8 cellular contexts compared by ENCODE assay signal in the genomic region with DNA sequence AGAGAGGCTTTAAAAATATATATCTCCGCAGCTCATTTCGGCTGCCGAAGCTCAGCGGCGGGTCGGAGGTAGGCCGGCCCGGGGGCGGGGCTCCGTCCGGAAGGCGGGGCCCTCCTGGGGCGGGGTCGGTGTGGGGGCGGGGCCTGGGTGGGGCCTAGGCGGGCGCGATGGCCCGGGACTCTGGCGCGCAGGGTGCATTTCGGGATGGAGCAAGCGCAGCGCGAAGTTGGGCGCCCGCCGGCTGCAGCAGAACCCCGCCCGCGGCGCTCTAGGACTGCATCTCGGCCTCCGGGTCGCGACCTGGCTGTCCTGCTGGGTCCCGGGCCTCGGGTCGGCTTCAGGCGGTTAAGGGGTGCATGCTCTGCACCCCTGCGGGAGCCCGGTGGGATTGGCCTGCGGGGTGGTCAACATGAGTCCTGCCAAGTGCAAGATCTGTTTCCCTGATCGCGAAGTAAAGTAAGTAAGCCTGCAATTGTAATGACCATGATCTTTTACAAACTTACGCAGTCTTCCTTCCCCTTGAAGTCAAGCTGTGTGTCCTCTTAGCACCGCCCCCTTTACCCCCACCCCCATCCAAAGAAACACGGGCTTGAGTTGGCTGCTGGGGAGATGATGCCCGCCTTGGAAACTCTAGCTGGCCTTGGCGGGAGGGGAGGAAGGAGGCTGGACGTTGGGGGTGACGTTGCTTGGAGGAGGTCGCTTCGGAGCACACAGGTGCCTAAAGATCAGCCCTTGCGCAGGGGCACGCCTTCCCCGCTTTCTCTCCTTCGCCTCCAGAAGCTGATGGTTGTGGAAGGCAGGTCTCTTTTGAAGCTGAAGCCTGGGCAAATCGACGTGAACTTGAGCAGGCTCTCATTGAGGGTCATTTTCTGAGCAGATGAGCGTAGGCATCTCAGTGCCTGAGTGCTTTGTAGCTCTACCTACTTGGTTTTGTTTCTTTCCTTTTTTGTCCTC. TPM values are rescaled to one million over a fixed set of nuclear protein-coding genes. Genes with fewer than 3 reads are reported as not detected.
DNase-seq lines count a peak whose midpoint lies in the region; ATAC-seq and TF ChIP-seq lines count a peak whose summit lies in the region.

No MANE protein-coding gene starts in this region.

- TF ChIP-seq POLR2A in esophagus muscularis mucosa (IDR thresholded peaks at IDR 0.05; ENCODE audit: low read depth): peak; percentile 41

- DNase-seq in BE2C (peak; percentile 84), HS-5 (ENCODE audit: low read depth) (peak; percentile 58), OCI-LY7 (ENCODE audit: low spot score) (peak; percentile 92), esophagus muscularis mucosa (ENCODE audit: extremely low spot score) (peak; percentile 97)
- DNase-seq in activated T-cell treated with anti-CD3 and anti-CD28 coated beads, Interleukin-2, amount 50 U/mL, for 24 hours: peak; percentile 91
- peak; percentile 42 to 60 for DNase-seq in stimulated activated CD8-positive, alpha-beta memory T cell treated with anti-CD3 and anti-CD28 coated beads, Interleukin-4, amount 100 ng/mL, for 4 hours (ENCODE audit: low read depth in 2 of 2, low spot score in 1 of 2)

- intact Hi-C loops in OCI-LY7 (cut with micrococcal nuclease; ENCODE audit: unreplicated experiment) (loop anchor here (2.0 kb wide), 1 partner anchor 58 kb away; the partner anchor contains the start of gene UNG), esophagus muscularis mucosa (cut with DNase I) (no loop called here)

- H3K27me3 Mint-ChIP-seq in activated T-cell treated with anti-CD3 and anti-CD28 coated beads, Interleukin-2, amount 50 U/mL, for 24 hours: no peaks in the 10 kb centered on the region

- peak overlapping the region; percentile 86 for H3K4me3 Mint-ChIP-seq in activated T-cell treated with anti-CD3 and anti-CD28 coated beads, Interleukin-2, amount 50 U/mL, for 24 hours

- WGBS in esophagus muscularis mucosa: 2% methylated on average over 31 of the region's 61 CpGs

- CTCF ChIA-PET in OCI-LY7 (lab: Charles Lee; ENCODE audit: unreplicated experiment): interaction anchor here (0.5 to 1.5 kb wide), 6 partner anchors 9 to 1024 kb away, joined by 3 read pairs; no protein-coding TSS in a partner anchor

- H3K27ac Mint-ChIP-seq in activated T-cell treated with anti-CD3 and anti-CD28 coated beads, Interleukin-2, amount 50 U/mL, for 24 hours: peak overlapping the region; percentile 89

- H3K4me1 ChIP-seq in BE2C: no peaks in the 10 kb centered on the region
- peaks cover 35% of the 10 kb centered on the region for H3K4me1 ChIP-seq in OCI-LY7 (ENCODE audit: insufficient read depth, low read length, poor library complexity, severe bottlenecking)
- H3K4me1 ChIP-seq in esophagus muscularis mucosa: peaks cover 55 to 57% (median 56%) of the 10 kb centered on the region in 4 donors
- H3K4me1 ChIP-seq in mucosa of stomach (ENCODE audit: control insufficient read depth, insufficient read depth, low read length): peaks cover 18% of the 10 kb centered on the region

- H3K36me3 Mint-ChIP-seq in activated T-cell treated with anti-CD3 and anti-CD28 coated beads, Interleukin-2, amount 50 U/mL, for 24 hours (ENCODE audit: low read depth): no peaks in the 10 kb centered on the region

- BruUV-seq in OCI-LY7 (replicated peaks; lab: Mats Ljungman, UMichigan): TSS peak; percentile 75

- no peaks in the 10 kb centered on the region for H3K9me2 ChIP-seq in OCI-LY7 (ENCODE audit: insufficient read depth, low read length)

- no peaks in the 10 kb centered on the region for H3K9me3 ChIP-seq in BE2C
- H3K9me3 ChIP-seq in OCI-LY7 (ENCODE audit: low read length): no peaks in the 10 kb centered on the region
- no peaks in the 10 kb centered on the region for H3K9me3 ChIP-seq in esophagus muscularis mucosa
- no peaks in the 10 kb centered on the region for H3K9me3 ChIP-seq in mucosa of stomach (ENCODE audit: control insufficient read depth, low read length)

- H4K20me1 ChIP-seq in OCI-LY7 (ENCODE audit: insufficient read depth, low read length): no peaks in the 10 kb centered on the region

- H3K4me1 Mint-ChIP-seq in activated T-cell treated with anti-CD3 and anti-CD28 coated beads, Interleukin-2, amount 50 U/mL, for 24 hours (ENCODE audit: low read depth): peaks cover 19% of the 10 kb centered on the region

- peaks cover 19% of the 10 kb centered on the region; the same call in 1 of the 2 replicates for H3K79me2 ChIP-seq in OCI-LY7 (ENCODE audit: insufficient read depth, low read depth, low read length)

- TF ChIP-seq CTCF in BE2C (IDR thresholded peaks at IDR 0.05; ENCODE audit: low read depth, low read length) (no peak), OCI-LY7 (conservative IDR thresholded peaks at IDR 0.05; ENCODE audit: low read length) (0 out of 2 replicates have a peak, but pooled peaks have one; percentile 17), esophagus muscularis mucosa (IDR thresholded peaks at IDR 0.05) (no peak)

- H3K9ac ChIP-seq in mucosa of stomach (ENCODE audit: low read length): peak overlapping the region; percentile 70

- POLR2A ChIA-PET in OCI-LY7 (lab: Charles Lee): interaction anchor here (0.6 to 1.2 kb wide), 18 partner anchors 8 to 1715 kb away, joined by 3 to 8 read pairs (median 4); partner anchors contain the start of gene MVK

- H2AFZ ChIP-seq in OCI-LY7 (ENCODE audit: low read length): peak overlapping the region; percentile 81

- no peaks in the 10 kb centered on the region for H3K9me3 Mint-ChIP-seq in activated T-cell treated with anti-CD3 and anti-CD28 coated beads, Interleukin-2, amount 50 U/mL, for 24 hours

- H3K4me2 ChIP-seq in OCI-LY7 (ENCODE audit: low read length): peak overlapping the region; percentile 82

- H3K36me3 ChIP-seq in BE2C (no peaks in the 10 kb centered on the region), OCI-LY7 (ENCODE audit: insufficient read depth, low read length) (no peaks in the 10 kb centered on the region), esophagus muscularis mucosa (no peaks in the 10 kb centered on the region), mucosa of stomach (ENCODE audit: control insufficient read depth, insufficient read depth, low read length) (no peaks in the 10 kb centered on the region)

- H3K27me3 ChIP-seq in BE2C (no peaks in the 10 kb centered on the region), esophagus muscularis mucosa (no peaks in the 10 kb centered on the region), mucosa of stomach (ENCODE audit: control insufficient read depth, insufficient read depth, low read length) (no peaks in the 10 kb centered on the region)

- TF ChIP-seq EP300 in esophagus muscularis mucosa (IDR thresholded peaks at IDR 0.05): no peak

- ATAC-seq in GM19395 (IDR thresholded peaks at IDR 0.05; ENCODE audit: unreplicated experiment): peak; percentile 86

- H3K27ac ChIP-seq in OCI-LY7 (ENCODE audit: low read depth, low read length, poor library complexity, severe bottlenecking): peak overlapping the region; percentile 84
- peak overlapping the region; percentile 89 to 96 (median 92) for H3K27ac ChIP-seq in esophagus muscularis mucosa (replicated peaks in 1 of 4)

- H3K4me3 ChIP-seq in BE2C (ENCODE audit: low read depth, low read length): peak overlapping the region; percentile 83
- H3K4me3 ChIP-seq in OCI-LY7 (ENCODE audit: low read depth, low read length, poor library complexity, severe bottlenecking): peak overlapping the region; percentile 77
- peak overlapping the region; percentile 66 to 86 (median 74) for H3K4me3 ChIP-seq in esophagus muscularis mucosa
- H3K4me3 ChIP-seq in mucosa of stomach (ENCODE audit: low read length): peak overlapping the region; percentile 42

RNA-seq across cellular contexts. Expression of gene ACACB, which starts 38.4 kb away (rescaled TPM):
- polyA plus RNA-seq in BE2C (2012; ENCODE audit: insufficient read depth, insufficient read length, low read depth): 3.0 TPM
- total RNA-seq in OCI-LY7 (2014; rRNA removed; shearing (Covaris generic)): 19.7 and 25.6 TPM in 2 replicates
- total RNA-seq in OCI-LY7 (2022) (45.1 and 46.2 TPM in 2 replicates), esophagus muscularis mucosa (100 to 1,000 TPM in 2 of 4 donors, 10 to 100 TPM in 2; 59.6 to 134 (median 108) TPM)

RNA-seq across cellular contexts. Expression of gene UNG, which starts 57.4 kb away (rescaled TPM):
- 13.2 TPM for polyA plus RNA-seq in BE2C (2012; ENCODE audit: insufficient read depth, insufficient read length, low read depth)
- total RNA-seq in OCI-LY7 (2014; rRNA removed; shearing (Covaris generic)): 50.7 and 60.6 TPM in 2 replicates
- 84.1 and 85.0 TPM in 2 replicates for total RNA-seq in OCI-LY7 (2022)
- total RNA-seq in esophagus muscularis mucosa: 10 to 100 TPM; 11.2 to 18.4 (median 14.3) TPM

Comparison
In these comparisons a context has a peak if more than half of its experiments do, and no peak if none do; other contexts are left out.
1. Peak in every context shown above with its lines: DNase-seq, ATAC-seq, H3K4me3 ChIP-seq and H3K27ac ChIP-seq.